ENCODE assay signal across 24 cellular contexts in the genomic region with DNA sequence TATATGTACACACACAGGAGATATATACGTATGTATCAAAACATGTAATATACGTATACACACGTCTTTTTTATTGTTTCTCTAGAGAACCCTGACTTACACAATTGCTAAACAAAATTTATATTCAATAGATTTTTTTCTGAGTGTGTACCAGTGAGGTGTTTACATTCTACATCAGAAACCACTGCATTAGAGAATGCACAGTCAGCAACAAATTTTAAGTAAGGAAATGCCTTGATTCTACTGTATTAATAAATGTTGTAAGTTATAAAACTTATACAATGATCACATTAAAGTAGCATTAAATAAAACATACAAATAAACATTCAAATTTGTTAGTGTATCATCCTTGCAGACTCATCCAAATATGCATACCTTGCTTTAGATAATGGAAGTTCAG.
"Had no signal": no experiment of that assay in that cellular context is flagged by ENCODE, and none has a peak within 500 bp of the region (broad histone marks: within the 10 kb centered on the region; RNA-seq: fewer than 3 reads in every experiment).

No MANE protein-coding gene starts in this region.

- ATAC-seq: foreskin keratinocyte; gastroesophageal sphincter; heart left ventricle; left colon; left lobe of liver; lower lobe of right lung; mucosa of descending colon; naive thymus-derived CD8-positive, alpha-beta T cell had no signal

- H3K36me3 ChIP-seq: esophagus muscularis mucosa, gastroesophageal sphincter, heart left ventricle, left ventricle myocardium inferior, lower lobe of right lung had no signal

- H3K4me2 ChIP-seq: hepatocyte had no signal

- DNase-seq: dermis blood vessel endothelial cell; dorsolateral prefrontal cortex; effector CD4-positive, alpha-beta T cell; effector memory CD4-positive, alpha-beta T cell; foreskin keratinocyte; heart left ventricle; hypothalamus; immature natural killer cell; islet precursor cell; kidney; kidney glomerular epithelial cell; left colon; left ventricle myocardium inferior; lower lobe of right lung; mesenchymal stem cell; mucosa of descending colon; naive B cell; naive thymus-derived CD8-positive, alpha-beta T cell had no signal

- H3K27ac ChIP-seq: coronary artery, dorsolateral prefrontal cortex, esophagus muscularis mucosa, foreskin keratinocyte, gastroesophageal sphincter, heart left ventricle, hepatocyte, left ventricle myocardium inferior, lower lobe of right lung had no signal

- H3K79me2 ChIP-seq: hepatocyte had no signal

- H3K27me3 ChIP-seq: dorsolateral prefrontal cortex, esophagus muscularis mucosa, foreskin keratinocyte, gastroesophageal sphincter, heart left ventricle, hepatocyte had no signal

- H3K9me3 ChIP-seq: esophagus muscularis mucosa, gastroesophageal sphincter, lower lobe of right lung had no signal

- FAIRE-seq: endothelial cell of umbilical vein had no signal

- H3K4me3 ChIP-seq: coronary artery, dorsolateral prefrontal cortex, esophagus muscularis mucosa, gastroesophageal sphincter, heart left ventricle, hepatocyte, left ventricle myocardium inferior, lower lobe of right lung, mucosa of descending colon had no signal

- H2AFZ ChIP-seq: hepatocyte had no signal

- H3K4me1 ChIP-seq: esophagus muscularis mucosa, foreskin keratinocyte, gastroesophageal sphincter, heart left ventricle, left ventricle myocardium inferior, lower lobe of right lung had no signal
